ENCODE assay signal across 11 cellular contexts in the genomic region with DNA sequence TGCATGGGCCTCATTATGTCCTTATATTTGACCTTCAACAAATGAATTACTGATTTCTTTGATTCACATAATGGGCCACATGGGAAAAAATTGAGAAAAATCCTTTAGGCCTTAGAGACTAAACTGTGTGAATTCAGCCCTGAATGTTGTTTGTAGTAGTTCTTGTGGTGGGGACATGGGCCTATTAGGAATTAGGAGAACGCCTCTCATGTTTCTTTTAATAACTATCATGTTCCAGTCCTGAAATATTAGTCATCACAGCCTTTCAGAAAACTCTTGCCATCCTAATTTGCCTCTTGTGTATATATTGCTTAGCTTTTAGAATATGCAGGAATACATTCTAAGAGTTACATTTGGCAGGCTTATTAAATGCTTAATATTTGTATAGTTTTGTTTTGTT. TPM values are rescaled to one million over a fixed set of nuclear protein-coding genes. Genes with fewer than 3 reads are reported as not detected.
"Had no signal": no experiment of that assay in that cellular context is flagged by ENCODE, and none has a peak within 500 bp of the region (broad histone marks: within the 10 kb centered on the region; RNA-seq: fewer than 3 reads in every experiment).

No MANE protein-coding gene starts in this region.

RNA-seq across cellular contexts. Expression of a gene that starts 34.1 kb away (rescaled TPM):
- total RNA-seq: bronchial epithelial cell, esophagus muscularis mucosa, frontal cortex, lung microvascular endothelial cell, osteoblast, sigmoid colon, temporal lobe, ureter had no signal
- polyA plus RNA-seq: keratinocyte, liver, neural cell had no signal
